Comparison of ENCODE assay signal across 9 cellular contexts in the genomic region with DNA sequence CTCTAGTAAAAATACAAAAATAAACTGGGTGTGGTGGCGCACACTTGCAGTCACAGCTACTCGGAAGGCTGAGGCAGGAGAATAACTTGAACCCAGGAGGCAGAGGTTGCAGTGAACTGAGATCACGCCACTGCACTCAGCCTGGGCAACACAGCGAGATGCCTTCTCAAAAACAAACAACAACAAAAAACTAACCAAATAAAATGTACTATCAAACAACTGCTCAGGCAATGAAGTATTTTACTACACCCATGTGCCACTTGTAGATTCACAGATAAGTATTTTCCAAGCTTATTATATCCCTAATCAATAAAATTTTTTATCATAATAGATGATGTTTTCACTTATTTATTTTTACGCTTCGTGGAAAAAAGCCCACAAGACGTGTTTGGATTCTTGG. TPM values are rescaled to one million over a fixed set of nuclear protein-coding genes. Genes with fewer than 3 reads are reported as not detected.
DNase-seq lines count a peak whose midpoint lies in the region; ATAC-seq lines count a peak whose summit lies in the region.
"Had no signal": no experiment of that assay in that cellular context is flagged by ENCODE, and none has a peak within 500 bp of the region (broad histone marks: within the 10 kb centered on the region; RNA-seq: fewer than 3 reads in every experiment).

No MANE protein-coding gene starts in this region.

- peaks cover 5% of the 10 kb centered on the region for H3K4me1 ChIP-seq in adipocyte (ENCODE audit: control insufficient read depth, insufficient read depth, low read length)

- H3K27ac Mint-ChIP-seq in T-helper 1 cell treated with Interleukin-12 subunit alpha and Interleukin-12 subunit beta and Interleukin-4 antibody, amounts not matched to agents 30 μg/mL and 1 μg/mL, for 36 hours: peak overlapping the region; percentile 100

- no peaks in the 10 kb centered on the region for H3K36me3 ChIP-seq in adipocyte (ENCODE audit: control insufficient read depth, insufficient read depth, low read length, severe bottlenecking)

- DNase-seq in T-helper 1 cell (no peak), adipocyte (ENCODE audit: low read depth) (no peak), DMS114 treated with DMSO at 0.1 percent for 48 hours (lab: John Stamatoyannopoulos, UW; ENCODE audit: unreplicated experiment) (no peak), NCI-H1930 (lab: John Stamatoyannopoulos, UW) (no peak)
- DNase-seq: MV-4-11 had no signal

- peak overlapping the region; percentile 94 for H3K27ac ChIP-seq in layer of hippocampus (ENCODE audit: low read depth, low read length)
- H3K27ac ChIP-seq in temporal lobe (ENCODE audit: low read depth, low read length): peak overlapping the region; percentile 95

- peak overlapping the region; percentile 83 for H3K4me3 ChIP-seq in adipocyte (ENCODE audit: low read length)

- peak overlapping the region; percentile 93 for H3K9ac ChIP-seq in adipocyte (ENCODE audit: low read length)

- H3K36me3 Mint-ChIP-seq in T-helper 1 cell treated with Interleukin-12 subunit alpha and Interleukin-12 subunit beta and Interleukin-4 antibody, amounts not matched to agents 30 μg/mL and 1 μg/mL, for 36 hours (ENCODE audit: low read depth): no peaks in the 10 kb centered on the region

- no peaks in the 10 kb centered on the region for H3K9me3 ChIP-seq in adipocyte (ENCODE audit: control insufficient read depth, low read length)

- ATAC-seq in HG03039 (IDR thresholded peaks at IDR 0.05; ENCODE audit: unreplicated experiment): no peak

- peak overlapping the region; percentile 98 for H3K4me3 Mint-ChIP-seq in T-helper 1 cell treated with Interleukin-12 subunit alpha and Interleukin-12 subunit beta and Interleukin-4 antibody, amounts not matched to agents 30 μg/mL and 1 μg/mL, for 36 hours

- H3K27me3 Mint-ChIP-seq in T-helper 1 cell treated with Interleukin-12 subunit alpha and Interleukin-12 subunit beta and Interleukin-4 antibody, amounts not matched to agents 30 μg/mL and 1 μg/mL, for 36 hours (ENCODE audit: low read depth): no peaks in the 10 kb centered on the region

- no peaks in the 10 kb centered on the region for H3K9me3 Mint-ChIP-seq in T-helper 1 cell treated with Interleukin-12 subunit alpha and Interleukin-12 subunit beta and Interleukin-4 antibody, amounts not matched to agents 30 μg/mL and 1 μg/mL, for 36 hours

- H3K4me1 Mint-ChIP-seq in T-helper 1 cell treated with Interleukin-12 subunit alpha and Interleukin-12 subunit beta and Interleukin-4 antibody, amounts not matched to agents 30 μg/mL and 1 μg/mL, for 36 hours (ENCODE audit: low read depth): peaks cover 13% of the 10 kb centered on the region

- H3K27me3 ChIP-seq in adipocyte (replicated peaks; ENCODE audit: control insufficient read depth, insufficient read depth, low read length): no peaks in the 10 kb centered on the region
- no peaks in the 10 kb centered on the region for H3K27me3 ChIP-seq in layer of hippocampus (ENCODE audit: control insufficient read depth, insufficient read depth, low read length)

RNA-seq across cellular contexts. Expression of a gene that starts 0.9 kb away (rescaled TPM):
- 0.49 TPM for total RNA-seq in temporal lobe

RNA-seq across cellular contexts. Expression of a gene that starts 31.8 kb away (rescaled TPM):
- 7.1 TPM for total RNA-seq in temporal lobe
